ENCODE assay signal across 12 cellular contexts in the genomic region with DNA sequence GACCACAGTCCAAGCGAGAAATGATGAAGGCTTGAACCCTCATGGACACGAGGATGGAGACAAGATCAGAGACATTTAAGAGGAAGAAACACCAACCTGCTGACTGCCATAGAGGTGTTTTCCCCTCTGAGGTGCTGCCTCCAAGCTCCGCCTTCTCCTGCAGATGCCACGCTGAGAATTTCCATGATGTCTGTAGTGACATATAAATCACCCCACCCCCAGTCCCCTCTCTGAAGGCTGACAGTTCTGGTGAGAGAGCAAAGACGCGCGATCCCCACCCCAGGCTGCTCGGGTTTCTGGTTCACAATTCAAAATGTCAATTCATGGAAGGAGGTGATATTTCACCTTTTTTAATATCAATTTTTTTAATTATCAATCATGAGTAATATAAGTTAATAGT. TPM values are rescaled to one million over a fixed set of nuclear protein-coding genes. Genes with fewer than 3 reads are reported as not detected.
DNase-seq lines count a peak whose midpoint lies in the region; ATAC-seq lines count a peak whose summit lies in the region.
"Had no signal": no experiment of that assay in that cellular context is flagged by ENCODE, and none has a peak within 500 bp of the region (broad histone marks: within the 10 kb centered on the region; RNA-seq: fewer than 3 reads in every experiment).

No MANE protein-coding gene starts in this region.

- no peaks in the 10 kb centered on the region for H3K36me3 Mint-ChIP-seq in activated CD4-positive, alpha-beta memory T cell treated with anti-CD3 and anti-CD28 coated beads, Interleukin-2, amount 10 ng/mL, durations not matched to agents 7 days and 5 days (ENCODE audit: low read depth)
- no peaks in the 10 kb centered on the region for H3K36me3 Mint-ChIP-seq in memory B cell
- H3K36me3 Mint-ChIP-seq in stimulated activated naive CD8-positive, alpha-beta T cell treated with anti-CD3 and anti-CD28 coated beads, Interleukin-15, Interleukin-2, amounts not matched to agents 100 ng/mL and 50 ng/mL, for 24 hours (ENCODE audit: low read depth) = no peaks in the 10 kb centered on the region

- peaks cover 5% of the 10 kb centered on the region for H3K4me1 Mint-ChIP-seq in activated CD4-positive, alpha-beta memory T cell treated with anti-CD3 and anti-CD28 coated beads, Interleukin-2, amount 10 ng/mL, durations not matched to agents 7 days and 5 days
- H3K4me1 Mint-ChIP-seq in memory B cell = peaks cover 28% of the 10 kb centered on the region
- peaks cover 55% of the 10 kb centered on the region for H3K4me1 Mint-ChIP-seq in stimulated activated naive CD8-positive, alpha-beta T cell treated with anti-CD3 and anti-CD28 coated beads, Interleukin-15, Interleukin-2, amounts not matched to agents 100 ng/mL and 50 ng/mL, for 24 hours (ENCODE audit: low read depth)

- no peaks in the 10 kb centered on the region for H3K9me3 Mint-ChIP-seq in activated CD4-positive, alpha-beta memory T cell treated with anti-CD3 and anti-CD28 coated beads, Interleukin-2, amount 10 ng/mL, durations not matched to agents 7 days and 5 days
- H3K9me3 Mint-ChIP-seq in memory B cell = peaks cover 9% of the 10 kb centered on the region
- no peaks in the 10 kb centered on the region for H3K9me3 Mint-ChIP-seq in stimulated activated naive CD8-positive, alpha-beta T cell treated with anti-CD3 and anti-CD28 coated beads, Interleukin-15, Interleukin-2, amounts not matched to agents 100 ng/mL and 50 ng/mL, for 24 hours

- POLR2A ChIA-PET in activated CD4-positive, alpha-beta memory T cell treated with anti-CD3 and anti-CD28 coated beads, Interleukin-2, amount 10 ng/mL, durations not matched to agents 7 days and 5 days (lab: Charles Lee) = no interaction called here

- CTCF ChIA-PET in activated CD4-positive, alpha-beta memory T cell treated with anti-CD3 and anti-CD28 coated beads, Interleukin-2, amount 10 ng/mL, durations not matched to agents 7 days and 5 days (lab: Charles Lee) = no interaction called here

- no peak overlapping the region for H3K27ac Mint-ChIP-seq in activated CD4-positive, alpha-beta memory T cell treated with anti-CD3 and anti-CD28 coated beads, Interleukin-2, amount 10 ng/mL, durations not matched to agents 7 days and 5 days
- peak overlapping the region; percentile 40 for H3K27ac Mint-ChIP-seq in memory B cell
- peak overlapping the region; percentile 96 for H3K27ac Mint-ChIP-seq in stimulated activated naive CD8-positive, alpha-beta T cell treated with anti-CD3 and anti-CD28 coated beads, Interleukin-15, Interleukin-2, amounts not matched to agents 100 ng/mL and 50 ng/mL, for 24 hours

- no peak overlapping the region for H3K4me3 Mint-ChIP-seq in activated CD4-positive, alpha-beta memory T cell treated with anti-CD3 and anti-CD28 coated beads, Interleukin-2, amount 10 ng/mL, durations not matched to agents 7 days and 5 days
- no peak overlapping the region for H3K4me3 Mint-ChIP-seq in memory B cell
- peak overlapping the region; percentile 66 for H3K4me3 Mint-ChIP-seq in stimulated activated naive CD8-positive, alpha-beta T cell treated with anti-CD3 and anti-CD28 coated beads, Interleukin-15, Interleukin-2, amounts not matched to agents 100 ng/mL and 50 ng/mL, for 24 hours

- ATAC-seq in memory B cell (ENCODE audit: low read depth) (peak; percentile 59), HG03025 (IDR thresholded peaks at IDR 0.05; ENCODE audit: low FRiP score, unreplicated experiment) (no peak), HG03196 (IDR thresholded peaks at IDR 0.05; ENCODE audit: unreplicated experiment) (no peak)
- ATAC-seq: lower lobe of right lung had no signal

- DNase-seq in activated naive CD4-positive, alpha-beta T cell treated with Interleukin-2 at 50 U/mL for 16 hours = peak; percentile 26
- no peak for DNase-seq in activated naive CD4-positive, alpha-beta T cell (lab: John Stamatoyannopoulos, UW)
- DNase-seq in activated CD4-positive, alpha-beta memory T cell treated with anti-CD3 and anti-CD28 coated beads, Interleukin-2, amount 10 ng/mL, durations not matched to agents 7 days and 5 days = peak; percentile 15
- DNase-seq in memory B cell (ENCODE audit: low spot score in 2 of 2) (peak in 1 of 2 donors; percentile 42), T1000 (lab: John Stamatoyannopoulos, UW) (no peak)
- DNase-seq: amygdala, DMS79 treated with DMSO at 0.1 percent for 48 hours, lower lobe of right lung, NCI-H2029 treated with DMSO at 0.1 percent for 48 hours had no signal

- peaks cover 75% of the 10 kb centered on the region for H3K27me3 Mint-ChIP-seq in activated CD4-positive, alpha-beta memory T cell treated with anti-CD3 and anti-CD28 coated beads, Interleukin-2, amount 10 ng/mL, durations not matched to agents 7 days and 5 days
- peaks cover 27% of the 10 kb centered on the region for H3K27me3 Mint-ChIP-seq in memory B cell
- H3K27me3 Mint-ChIP-seq in stimulated activated naive CD8-positive, alpha-beta T cell treated with anti-CD3 and anti-CD28 coated beads, Interleukin-15, Interleukin-2, amounts not matched to agents 100 ng/mL and 50 ng/mL, for 24 hours = peaks cover 55% of the 10 kb centered on the region

RNA-seq across cellular contexts. Expression of gene LRRC32, which starts 28.2 kb away (rescaled TPM):
- total RNA-seq in activated CD4-positive, alpha-beta memory T cell treated with anti-CD3 and anti-CD28 coated beads, Interleukin-2, amount 10 ng/mL, durations not matched to agents 7 days and 5 days = 1 to 10 TPM; 7.1 to 7.4 TPM

Comparison
In these comparisons a context has a peak if more than half of its experiments do, and no peak if none do; other contexts are left out.
1. DNase-seq: peak in activated naive CD4-positive, alpha-beta T cell treated with Interleukin-2 at 50 U/mL for 16 hours (single experiment) and activated CD4-positive, alpha-beta memory T cell treated with anti-CD3 and anti-CD28 coated beads, Interleukin-2, amount 10 ng/mL, durations not matched to agents 7 days and 5 days (single experiment); none in activated naive CD4-positive, alpha-beta T cell (0 of 4) and T1000 (single experiment).